Comparison of ENCODE assay signal across 8 cellular contexts in genomic region chr2:202965810-202966454, GRCh38. TPM values are rescaled to one million over a fixed set of nuclear protein-coding genes. Genes with fewer than 3 reads are reported as not detected.
A peak's percentile ranks its signal among the peaks of the same experiment; 100 is the strongest.
DNase-seq lines count a peak whose midpoint lies in the region; ATAC-seq and TF ChIP-seq lines count a peak whose summit lies in the region.

No MANE protein-coding gene starts in this region.

- intact Hi-C loops in right cardiac atrium (cut with DNase I): no loop called here
- intact Hi-C loops in cardiac septum (cut with DNase I): no loop called here

- H3K36me3 ChIP-seq in BE2C (no peaks in the 10 kb centered on the region), mesodermal cell (ENCODE audit: control insufficient read depth, insufficient read depth, low read length) (no peaks in the 10 kb centered on the region)

- no peaks in the 10 kb centered on the region for H3K27me3 ChIP-seq in BE2C
- no peaks in the 10 kb centered on the region for H3K27me3 ChIP-seq in right cardiac atrium (ENCODE audit: control insufficient read depth, insufficient read depth)

- H3K27ac Mint-ChIP-seq in activated naive CD4-positive, alpha-beta T cell treated with anti-CD3 and anti-CD28 coated beads, Interleukin-2, amount 10 ng/mL, durations not matched to agents 7 days and 5 days: no peak overlapping the region

- CTCF ChIA-PET in activated naive CD4-positive, alpha-beta T cell treated with anti-CD3 and anti-CD28 coated beads, Interleukin-2, amount 10 ng/mL, durations not matched to agents 7 days and 5 days (lab: Charles Lee): no interaction called here

- H3K9me3 Mint-ChIP-seq in activated naive CD4-positive, alpha-beta T cell treated with anti-CD3 and anti-CD28 coated beads, Interleukin-2, amount 10 ng/mL, durations not matched to agents 7 days and 5 days: no peaks in the 10 kb centered on the region

- no peak for TF ChIP-seq CTCF in BE2C (IDR thresholded peaks at IDR 0.05; ENCODE audit: low read depth, low read length)

- ATAC-seq in GM19025 (IDR thresholded peaks at IDR 0.05; ENCODE audit: low read depth, unreplicated experiment): peak; percentile 89
- ATAC-seq in HG03571 (IDR thresholded peaks at IDR 0.05; ENCODE audit: unreplicated experiment): peak; percentile 54
- no peak for ATAC-seq in HG03095 (IDR thresholded peaks at IDR 0.05; ENCODE audit: unreplicated experiment)
- ATAC-seq in right cardiac atrium: no peak

- no peaks in the 10 kb centered on the region for H3K27me3 Mint-ChIP-seq in activated naive CD4-positive, alpha-beta T cell treated with anti-CD3 and anti-CD28 coated beads, Interleukin-2, amount 10 ng/mL, durations not matched to agents 7 days and 5 days

- H3K4me1 Mint-ChIP-seq in activated naive CD4-positive, alpha-beta T cell treated with anti-CD3 and anti-CD28 coated beads, Interleukin-2, amount 10 ng/mL, durations not matched to agents 7 days and 5 days: peaks cover 5% of the 10 kb centered on the region

- 11 to 40% methylated on average over 1 of the region's 5 CpGs for WGBS in mesodermal cell (ENCODE audit: insufficient coverage in 2 of 2), 2 experiments
- 45% methylated on average over 5 of the region's 5 CpGs for whole genome bisulfite sequencing in right cardiac atrium

- H3K4me3 Mint-ChIP-seq in activated naive CD4-positive, alpha-beta T cell treated with anti-CD3 and anti-CD28 coated beads, Interleukin-2, amount 10 ng/mL, durations not matched to agents 7 days and 5 days: no peak overlapping the region

- peak overlapping the region; percentile 54 for H3K27ac ChIP-seq in mesodermal cell (ENCODE audit: low read depth, low read length, severe bottlenecking)
- no peak overlapping the region for H3K27ac ChIP-seq in right cardiac atrium (ENCODE audit: low read length)

- no peaks in the 10 kb centered on the region for H3K9me3 ChIP-seq in BE2C
- H3K9me3 ChIP-seq in mesodermal cell (ENCODE audit: control insufficient read depth, low read length): no peaks in the 10 kb centered on the region
- H3K9me3 ChIP-seq in right cardiac atrium (ENCODE audit: control insufficient read depth, low read length): no peaks in the 10 kb centered on the region

- H3K4me3 ChIP-seq in BE2C (ENCODE audit: low read depth, low read length): no peak overlapping the region
- no peak overlapping the region for H3K4me3 ChIP-seq in mesodermal cell (ENCODE audit: extremely low read depth, insufficient read depth, low read length, poor library complexity, severe bottlenecking)
- no peak overlapping the region for H3K4me3 ChIP-seq in right cardiac atrium (ENCODE audit: low read length)

- H3K4me1 ChIP-seq in BE2C (0 out of 2 replicates have a peak, but pooled peaks cover 3% of the 10 kb centered on the region), mesodermal cell (ENCODE audit: control insufficient read depth, insufficient read depth, low read length, poor library complexity, severe bottlenecking) (no peaks in the 10 kb centered on the region), right cardiac atrium (ENCODE audit: control insufficient read depth, insufficient read depth, low read length) (no peaks in the 10 kb centered on the region)

- peak; percentile 54 for DNase-seq in BE2C
- DNase-seq in activated naive CD4-positive, alpha-beta T cell treated with anti-CD3 and anti-CD28 coated beads, Interleukin-2, amount 10 ng/mL, durations not matched to agents 7 days and 5 days: peak; percentile 24
- no peak for DNase-seq in right cardiac atrium
- no peak for DNase-seq in cardiac septum (ENCODE audit: low spot score)

- peaks cover 4% of the 10 kb centered on the region for H3K36me3 Mint-ChIP-seq in activated naive CD4-positive, alpha-beta T cell treated with anti-CD3 and anti-CD28 coated beads, Interleukin-2, amount 10 ng/mL, durations not matched to agents 7 days and 5 days

RNA-seq across cellular contexts. Expression of gene NBEAL1, which starts 48.7 kb away (rescaled TPM):
- 1.5 TPM for polyA plus RNA-seq in BE2C (2012; ENCODE audit: insufficient read depth, insufficient read length, low read depth)
- polyA plus RNA-seq in mesodermal cell (2013, experiment 1 of 2): 5.5 TPM
- polyA plus RNA-seq in mesodermal cell (2013, experiment 2 of 2): 6.2 TPM
- total RNA-seq in right cardiac atrium: 10 to 100 TPM; 15.9 to 25.0 (median 18.7) TPM
- polyA plus RNA-seq in right cardiac atrium: 3.5 TPM
- total RNA-seq in cardiac septum: 28.7 TPM

RNA-seq across cellular contexts. Expression of gene CARF, which starts 53.9 kb away (rescaled TPM):
- 1.9 TPM for polyA plus RNA-seq in BE2C (2012; ENCODE audit: insufficient read depth, insufficient read length, low read depth)
- polyA plus RNA-seq in mesodermal cell (2013, experiment 1 of 2): 5.6 TPM
- 6.7 TPM for polyA plus RNA-seq in mesodermal cell (2013, experiment 2 of 2)
- 10 to 100 TPM in 1 of 4 donors, 1 to 10 TPM in 3; 7.4 to 10.2 (median 9.3) TPM for total RNA-seq in right cardiac atrium
- 2.8 TPM for polyA plus RNA-seq in right cardiac atrium
- total RNA-seq in cardiac septum: 9.0 TPM

RNA-seq across cellular contexts. Expression of gene WDR12, which starts 54.5 kb away (rescaled TPM):
- polyA plus RNA-seq in BE2C (2012; ENCODE audit: insufficient read depth, insufficient read length, low read depth): 90.7 TPM
- polyA plus RNA-seq in mesodermal cell (2013, experiment 1 of 2): 51.4 TPM
- 64.4 TPM for polyA plus RNA-seq in mesodermal cell (2013, experiment 2 of 2)
- total RNA-seq in right cardiac atrium (10 to 100 TPM; 39.7 to 57.5 (median 54.1) TPM), cardiac septum (31.0 TPM)
- polyA plus RNA-seq in right cardiac atrium: 29.4 TPM

Comparison
In these comparisons a context has a peak if more than half of its experiments do, and no peak if none do; other contexts are left out.
1. DNase-seq: peak in BE2C (single experiment) and activated naive CD4-positive, alpha-beta T cell treated with anti-CD3 and anti-CD28 coated beads, Interleukin-2, amount 10 ng/mL, durations not matched to agents 7 days and 5 days (single experiment); none in right cardiac atrium (0 of 3) and cardiac septum (single experiment).
2. ATAC-seq: peak in GM19025 (single experiment) and HG03571 (single experiment); none in HG03095 (single experiment) and right cardiac atrium (0 of 2).